8 cellular contexts compared by ENCODE assay signal in the genomic region with DNA sequence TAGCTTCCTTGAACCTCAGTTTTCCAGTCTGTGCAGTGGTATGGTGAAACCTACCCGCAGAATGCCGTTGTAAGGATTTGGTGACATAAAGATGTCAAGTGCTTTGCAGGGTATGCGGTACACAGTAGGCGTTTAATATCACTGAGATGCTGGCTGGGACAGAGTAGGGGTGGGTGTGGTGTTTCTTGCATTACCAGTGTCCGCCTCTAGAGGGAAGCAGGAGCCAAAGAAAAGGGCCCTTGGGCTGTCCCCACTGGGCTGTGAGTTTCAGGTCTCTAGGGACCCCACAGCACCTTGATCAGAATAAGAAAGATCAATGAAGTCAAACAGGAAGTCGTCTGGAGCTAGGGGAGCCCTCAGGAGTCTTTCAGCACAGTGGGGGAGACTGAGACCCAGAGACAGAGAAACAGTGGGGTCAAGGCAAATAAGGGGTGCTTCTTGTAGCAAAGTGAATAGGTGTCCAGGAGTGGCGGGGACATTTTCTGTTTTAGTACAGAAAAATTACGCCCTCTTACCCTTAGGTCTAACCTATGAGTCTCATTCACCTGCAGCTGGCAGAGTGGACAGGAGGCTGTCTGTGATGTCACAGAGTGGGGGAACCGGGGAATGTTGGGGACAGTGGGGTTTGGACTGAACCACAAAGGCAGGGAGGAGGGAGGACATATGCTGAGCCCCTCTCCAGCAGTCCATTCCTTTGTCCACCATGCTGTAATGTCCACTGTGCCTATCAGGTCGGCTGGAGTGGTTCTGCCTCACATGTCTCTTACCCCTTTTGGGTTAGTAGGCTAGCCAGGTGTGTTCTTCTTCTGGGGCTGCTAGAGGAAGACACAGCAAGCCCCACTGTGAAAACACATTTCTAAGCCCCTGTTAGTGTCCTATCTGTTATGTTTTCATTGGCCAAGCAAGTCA. TPM values are rescaled to one million over a fixed set of nuclear protein-coding genes. Genes with fewer than 3 reads are reported as not detected.
DNase-seq lines count a peak whose midpoint lies in the region; ATAC-seq and TF ChIP-seq lines count a peak whose summit lies in the region.

No MANE protein-coding gene starts in this region.

- H3K4me1 Mint-ChIP-seq in stimulated activated naive B cell treated with anti-CD40 and anti-IgM and Interleukin-4, amounts not matched to agents 10 μg/mL and 1 μg/mL and 100 μg/mL, for 72 hours, result peaks cover 10 to 18% of the 10 kb centered on the region in 2 donors

- H3K4me3 Mint-ChIP-seq in stimulated activated naive B cell treated with anti-CD40 and anti-IgM and Interleukin-4, amounts not matched to agents 10 μg/mL and 1 μg/mL and 100 μg/mL, for 72 hours, result no peak overlapping the region

- no peaks in the 10 kb centered on the region for H3K36me3 ChIP-seq in GM06990 (ENCODE audit: control insufficient read depth, insufficient read depth, low read length)
- H3K36me3 ChIP-seq in H7 (replicated peaks; ENCODE audit: control insufficient read depth, insufficient read depth, low read length), result no peaks in the 10 kb centered on the region

- H3K27me3 Mint-ChIP-seq in stimulated activated naive B cell treated with anti-CD40 and anti-IgM and Interleukin-4, amounts not matched to agents 10 μg/mL and 1 μg/mL and 100 μg/mL, for 72 hours, result no peaks in the 10 kb centered on the region

- H3K27me3 ChIP-seq in GM06990 (replicated peaks; ENCODE audit: control insufficient read depth, insufficient read depth, low read length), result no peaks in the 10 kb centered on the region; the same call in 1 of the 2 replicates
- no peaks in the 10 kb centered on the region for H3K27me3 ChIP-seq in H7 (ENCODE audit: control insufficient read depth, insufficient read depth, low read length)

- H3K4me3 ChIP-seq in GM06990 (replicated peaks; ENCODE audit: low read depth, low read length) (no peak overlapping the region), H7 (ENCODE audit: insufficient read depth, low read depth, low read length) (no peak overlapping the region), NB4 (ENCODE audit: low read depth, low read length) (no peak overlapping the region)

- H3K36me3 Mint-ChIP-seq in stimulated activated naive B cell treated with anti-CD40 and anti-IgM and Interleukin-4, amounts not matched to agents 10 μg/mL and 1 μg/mL and 100 μg/mL, for 72 hours, result peaks cover 13 to 17% of the 10 kb centered on the region in 2 donors

- TF ChIP-seq CTCF in GM06990 (IDR thresholded peaks at IDR 0.05; ENCODE audit: insufficient read depth, low read length, poor library complexity, severe bottlenecking), result peak; percentile 87
- TF ChIP-seq CTCF in NB4 (IDR thresholded peaks at IDR 0.05; ENCODE audit: low read depth, low read length), result peak; percentile 84

- no peak for TF ChIP-seq POLR2A in NB4 (IDR thresholded peaks at IDR 0.05; ENCODE audit: extremely low read depth, insufficient read length)

- no peak overlapping the region for H3K27ac Mint-ChIP-seq in stimulated activated naive B cell treated with anti-CD40 and anti-IgM and Interleukin-4, amounts not matched to agents 10 μg/mL and 1 μg/mL and 100 μg/mL, for 72 hours

- peak; percentile 14 for DNase-seq in GM06990 (ENCODE audit: extremely low read depth, insufficient read length)
- peak; percentile 91 for DNase-seq in H7
- DNase-seq in NB4 (ENCODE audit: low read depth), result peak; percentile 57
- DNase-seq in activated CD4-positive, alpha-beta T cell treated with anti-CD3 and anti-CD28 coated beads, Interleukin-2, amount 50 U/mL, for 4 hours, result peak; percentile 54 to 56
- peak; percentile 57 for DNase-seq in effector CD4-positive, alpha-beta T cell
- peak; percentile 40 for DNase-seq in mucosa of gallbladder (ENCODE audit: low spot score)
- peak; percentile 60 for DNase-seq in stimulated activated naive B cell treated with anti-CD40 and anti-IgM and Interleukin-4, amounts not matched to agents 10 μg/mL and 1 μg/mL and 100 μg/mL, for 72 hours

- peak; percentile 99 for ATAC-seq in stimulated activated naive B cell treated with anti-CD40 and anti-IgM and Interleukin-4, amounts not matched to agents 10 μg/mL and 1 μg/mL and 100 μg/mL, for 72 hours (replicated peaks)
- ATAC-seq in HG03139 (IDR thresholded peaks at IDR 0.05; ENCODE audit: unreplicated experiment), result no peak

- H3K9me3 Mint-ChIP-seq in stimulated activated naive B cell treated with anti-CD40 and anti-IgM and Interleukin-4, amounts not matched to agents 10 μg/mL and 1 μg/mL and 100 μg/mL, for 72 hours, result no peaks in the 10 kb centered on the region

RNA-seq across cellular contexts. Expression of a gene that starts 4.7 kb away (rescaled TPM):
- total RNA-seq in H7 (2014; rRNA removed; shearing (Covaris generic)), result not detected in 2 replicates
- total RNA-seq in mucosa of gallbladder, result not detected

RNA-seq across cellular contexts. Expression of a gene that starts 19.7 kb away (rescaled TPM):
- not detected in 2 replicates for total RNA-seq in H7 (2014; rRNA removed; shearing (Covaris generic))
- not detected for total RNA-seq in mucosa of gallbladder

RNA-seq across cellular contexts. Expression of a gene that starts 51.2 kb away (rescaled TPM):
- total RNA-seq in H7 (2014; rRNA removed; shearing (Covaris generic)), result 7.2 and 9.0 TPM in 2 replicates
- 8.3 TPM for total RNA-seq in mucosa of gallbladder

Comparison
In these comparisons a context has a peak if more than half of its experiments do, and no peak if none do; other contexts are left out.
1. DNase-seq: peak in every context shown above with its lines; median percentile 91 in H7; 60 in stimulated activated naive B cell treated with anti-CD40 and anti-IgM and Interleukin-4, amounts not matched to agents 10 μg/mL and 1 μg/mL and 100 μg/mL, for 72 hours; 57 in NB4; 57 in effector CD4-positive, alpha-beta T cell; 55 in activated CD4-positive, alpha-beta T cell treated with anti-CD3 and anti-CD28 coated beads, Interleukin-2, amount 50 U/mL, for 4 hours; 40 in mucosa of gallbladder; 14 in GM06990.